ENCODE assay signal across 8 cellular contexts in the genomic region with DNA sequence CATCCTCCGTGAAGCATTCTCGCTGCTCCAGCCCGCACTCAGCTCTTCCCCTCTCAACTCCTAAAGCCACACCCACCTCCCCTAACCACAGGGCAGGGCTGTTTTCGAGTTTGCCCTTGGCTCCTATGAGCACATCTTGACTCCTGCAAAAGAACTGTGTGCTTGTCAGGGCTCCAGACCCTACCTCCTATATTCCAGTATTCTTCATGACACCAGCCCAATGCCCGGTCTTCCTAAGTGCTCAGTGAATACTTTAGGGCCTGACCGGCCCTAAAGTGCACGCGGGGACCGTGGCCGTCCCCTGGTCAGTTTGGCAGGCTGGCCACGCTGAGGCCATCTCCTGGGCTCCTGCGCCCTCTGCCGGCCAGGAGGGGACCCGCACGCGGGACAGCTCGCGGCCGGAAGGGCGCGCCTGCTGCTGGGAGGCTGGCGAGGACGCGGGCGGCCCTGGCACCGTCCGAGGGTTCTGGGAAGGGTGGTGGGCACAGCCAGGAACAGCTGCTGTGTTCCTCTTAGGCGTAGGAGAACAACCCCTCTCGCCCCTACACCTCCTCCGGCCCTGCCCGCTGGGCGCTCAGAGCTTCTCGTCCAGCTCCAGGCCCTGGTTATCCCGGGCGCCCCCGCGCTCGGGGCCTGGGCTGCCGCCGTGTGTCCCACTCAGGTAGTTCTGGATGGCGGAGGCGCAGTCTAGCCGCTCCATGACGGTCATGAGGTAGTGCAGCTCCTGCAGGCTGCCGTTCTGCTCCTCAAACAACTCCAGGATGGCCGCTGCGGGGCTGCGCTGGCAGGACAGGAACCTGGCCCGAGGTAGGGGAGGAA. TPM values are rescaled to one million over a fixed set of nuclear protein-coding genes. Genes with fewer than 3 reads are reported as not detected.
DNase-seq lines count a peak whose midpoint lies in the region; ATAC-seq, FAIRE-seq and TF ChIP-seq lines count a peak whose summit lies in the region.

No MANE protein-coding gene starts in this region.

- peak overlapping the region; percentile 80 for H3K4me3 Mint-ChIP-seq in neural progenitor cell
- H3K4me3 Mint-ChIP-seq in stimulated activated naive CD8-positive, alpha-beta T cell treated with anti-CD3 and anti-CD28 coated beads, Interleukin-15, amount 100 ng/mL, for 72 hours, result peak overlapping the region; percentile 83 to 90

- DNase-seq in COLO829 (ENCODE audit: low spot score), result peak; percentile 83
- DNase-seq in RCC 7860 (ENCODE audit: low spot score), result peak; percentile 53
- DNase-seq in activated effector memory CD4-positive, alpha-beta T cell treated with Interleukin-2 at 50 U/mL for 16 hours, result peak; percentile 67
- DNase-seq in foreskin keratinocyte, result peak in 1 of 2 donors; percentile 69
- DNase-seq in neural progenitor cell (ENCODE audit: low spot score), result peak; percentile 89
- DNase-seq in stimulated activated naive CD8-positive, alpha-beta T cell treated with anti-CD3 and anti-CD28 coated beads, Interleukin-15, amount 100 ng/mL, for 72 hours, result peak; percentile 84

- H2AFZ ChIP-seq in neural progenitor cell (replicated peaks), result peak overlapping the region; percentile 85

- H3K27me3 ChIP-seq in foreskin keratinocyte (no peaks in the 10 kb centered on the region), neural progenitor cell (no peaks in the 10 kb centered on the region)

- H3K36me3 Mint-ChIP-seq in neural progenitor cell, result peaks cover 8% of the 10 kb centered on the region

- peak overlapping the region; percentile 46 for H3K4me3 ChIP-seq in neural progenitor cell

- no peaks in the 10 kb centered on the region for H3K9me3 Mint-ChIP-seq in neural progenitor cell
- no peaks in the 10 kb centered on the region for H3K9me3 Mint-ChIP-seq in stimulated activated naive CD8-positive, alpha-beta T cell treated with anti-CD3 and anti-CD28 coated beads, Interleukin-15, amount 100 ng/mL, for 72 hours

- ATAC-seq in GM19452 (IDR thresholded peaks at IDR 0.05; ENCODE audit: unreplicated experiment) (peak; percentile 81), HG03571 (IDR thresholded peaks at IDR 0.05; ENCODE audit: unreplicated experiment) (peak; percentile 84), foreskin keratinocyte (peak; percentile 79)
- peak; percentile 89 for ATAC-seq in stimulated activated naive CD8-positive, alpha-beta T cell treated with anti-CD3 and anti-CD28 coated beads, Interleukin-15, amount 100 ng/mL, for 72 hours

- no peaks in the 10 kb centered on the region for H3K79me2 ChIP-seq in neural progenitor cell (ENCODE audit: low read depth)

- H3K36me3 ChIP-seq in neural progenitor cell, result no peaks in the 10 kb centered on the region

- peak overlapping the region; percentile 72 for H3K4me2 ChIP-seq in neural progenitor cell

- no peak for FAIRE-seq in RCC 7860 (lab: Jason Lieb, UNC)

- H3K27ac ChIP-seq in foreskin keratinocyte (peak overlapping the region; percentile 44), neural progenitor cell (no peak overlapping the region)

- peaks cover 32% of the 10 kb centered on the region for H3K4me1 Mint-ChIP-seq in neural progenitor cell
- H3K4me1 Mint-ChIP-seq in stimulated activated naive CD8-positive, alpha-beta T cell treated with anti-CD3 and anti-CD28 coated beads, Interleukin-15, amount 100 ng/mL, for 72 hours, result peaks cover 23% of the 10 kb centered on the region

- H4K20me1 ChIP-seq in neural progenitor cell (ENCODE audit: low read depth), result no peaks in the 10 kb centered on the region

- TF ChIP-seq CTCF in foreskin keratinocyte (conservative IDR thresholded peaks at IDR 0.05) (peak; percentile 99), neural progenitor cell (IDR thresholded peaks at IDR 0.05) (peak; percentile 100)

- no peaks in the 10 kb centered on the region for H3K27me3 Mint-ChIP-seq in neural progenitor cell (ENCODE audit: insufficient read depth, low read depth)
- no peaks in the 10 kb centered on the region for H3K27me3 Mint-ChIP-seq in stimulated activated naive CD8-positive, alpha-beta T cell treated with anti-CD3 and anti-CD28 coated beads, Interleukin-15, amount 100 ng/mL, for 72 hours

- H3K4me1 ChIP-seq in foreskin keratinocyte, result peaks cover 7% of the 10 kb centered on the region
- peaks cover 27% of the 10 kb centered on the region for H3K4me1 ChIP-seq in neural progenitor cell

- H3K9me3 ChIP-seq in neural progenitor cell (ENCODE audit: low read depth), result no peaks in the 10 kb centered on the region

- peaks cover 18% of the 10 kb centered on the region for H3F3A ChIP-seq in neural progenitor cell (ENCODE audit: low read depth)

- H3K27ac Mint-ChIP-seq in neural progenitor cell, result peak overlapping the region; percentile 76
- peak overlapping the region; percentile 62 to 95 for H3K27ac Mint-ChIP-seq in stimulated activated naive CD8-positive, alpha-beta T cell treated with anti-CD3 and anti-CD28 coated beads, Interleukin-15, amount 100 ng/mL, for 72 hours

- no peak overlapping the region for H3K9ac ChIP-seq in neural progenitor cell

RNA-seq across cellular contexts. Expression of a gene that starts 11.0 kb away (rescaled TPM):
- total RNA-seq in foreskin keratinocyte (0.17 and 0.28 TPM in 2 replicates), neural progenitor cell (ENCODE audit: low replicate concordance) (2.2 and 5.0 TPM in 2 replicates)
- polyA plus RNA-seq in foreskin keratinocyte, result 0.21 and 0.29 TPM in 2 replicates

RNA-seq across cellular contexts. Expression of a gene that starts 14.3 kb away (rescaled TPM):
- total RNA-seq in foreskin keratinocyte (not detected in 2 replicates), neural progenitor cell (ENCODE audit: low replicate concordance) (not detected in 2 replicates)
- polyA plus RNA-seq in foreskin keratinocyte, result not detected in 2 replicates

RNA-seq across cellular contexts. Expression of a gene that starts 25.0 kb away (rescaled TPM):
- total RNA-seq in foreskin keratinocyte (not detected in 2 replicates), neural progenitor cell (ENCODE audit: low replicate concordance) (0.46 TPM in 1 of 2 replicates, not detected in the other)
- 0.03 TPM in 1 of 2 replicates, not detected in the other for polyA plus RNA-seq in foreskin keratinocyte

RNA-seq across cellular contexts. Expression of a gene that starts 44.1 kb away (rescaled TPM):
- total RNA-seq in foreskin keratinocyte, result 22.9 and 23.2 TPM in 2 replicates
- polyA plus RNA-seq in foreskin keratinocyte, result 25.2 and 27.8 TPM in 2 replicates
- total RNA-seq in neural progenitor cell (ENCODE audit: low replicate concordance), result 41.9 and 67.9 TPM in 2 replicates

RNA-seq across cellular contexts. Expression of a gene that starts 44.8 kb away (rescaled TPM):
- total RNA-seq in foreskin keratinocyte (22.5 and 22.9 TPM in 2 replicates), neural progenitor cell (ENCODE audit: low replicate concordance) (34.8 and 47.9 TPM in 2 replicates)
- polyA plus RNA-seq in foreskin keratinocyte, result 7.0 and 9.3 TPM in 2 replicates
